ENCODE assay signal across 13 cellular contexts in genomic region chr14:98177551-98177950, GRCh38.
DNase-seq lines count a peak whose midpoint lies in the region; ATAC-seq and TF ChIP-seq lines count a peak whose summit lies in the region.
"Had no signal": no experiment of that assay in that cellular context is flagged by ENCODE, and none has a peak within 500 bp of the region (broad histone marks: within the 10 kb centered on the region; RNA-seq: fewer than 3 reads in every experiment).

No MANE protein-coding gene starts in this region.

- H3K27ac Mint-ChIP-seq in CD8-positive, alpha-beta T cell: peak overlapping the region; percentile 96
- H3K27ac Mint-ChIP-seq: nephron; stimulated activated naive B cell treated with anti-CD40 and anti-IgM and Interleukin-4, amounts not matched to agents 10 μg/mL and 1 μg/mL and 100 μg/mL, for 72 hours had no signal

- H3K27ac ChIP-seq in CD8-positive, alpha-beta T cell (ENCODE audit: low read depth, low read length): no peak overlapping the region
- H3K27ac ChIP-seq: gastrocnemius medialis had no signal

- H3K36me3 ChIP-seq in CD8-positive, alpha-beta T cell (ENCODE audit: insufficient read depth, low read length): no peaks in the 10 kb centered on the region
- H3K36me3 ChIP-seq: gastrocnemius medialis had no signal

- CTCF ChIA-PET in CD8-positive, alpha-beta T cell (lab: Charles Lee): no interaction called here

- ATAC-seq in CD8-positive, alpha-beta T cell: no peak
- no peak for ATAC-seq in HG02759 (IDR thresholded peaks at IDR 0.05; ENCODE audit: unreplicated experiment)
- ATAC-seq: gastrocnemius medialis, right cardiac atrium, SK-N-SH treated with all-trans-retinoic acid at 6 μM for 48 hours had no signal

- no peaks in the 10 kb centered on the region for H3K27me3 ChIP-seq in CD8-positive, alpha-beta T cell (ENCODE audit: insufficient read depth, low read length)
- H3K27me3 ChIP-seq: gastrocnemius medialis had no signal

- H3K4me3 ChIP-seq in CD8-positive, alpha-beta T cell (ENCODE audit: low read depth, low read length): no peak overlapping the region
- H3K4me3 ChIP-seq: gastrocnemius medialis had no signal

- intact Hi-C loops in CD8-positive, alpha-beta T cell (cut with DNase I, micrococcal nuclease): no loop called here

- no peaks in the 10 kb centered on the region for H3K36me3 Mint-ChIP-seq in CD8-positive, alpha-beta T cell
- H3K36me3 Mint-ChIP-seq: stimulated activated naive B cell treated with anti-CD40 and anti-IgM and Interleukin-4, amounts not matched to agents 10 μg/mL and 1 μg/mL and 100 μg/mL, for 72 hours had no signal

- H3K4me1 Mint-ChIP-seq in CD8-positive, alpha-beta T cell (ENCODE audit: low read depth): peaks cover 95% of the 10 kb centered on the region
- H3K4me1 Mint-ChIP-seq: stimulated activated naive B cell treated with anti-CD40 and anti-IgM and Interleukin-4, amounts not matched to agents 10 μg/mL and 1 μg/mL and 100 μg/mL, for 72 hours had no signal

- no peaks in the 10 kb centered on the region for H3K9me3 Mint-ChIP-seq in CD8-positive, alpha-beta T cell
- H3K9me3 Mint-ChIP-seq: nephron had no signal

- no peaks in the 10 kb centered on the region for H3K9me3 ChIP-seq in CD8-positive, alpha-beta T cell (ENCODE audit: low read length)
- H3K9me3 ChIP-seq: gastrocnemius medialis had no signal

- H3K27me3 Mint-ChIP-seq in CD8-positive, alpha-beta T cell (ENCODE audit: low read depth): no peaks in the 10 kb centered on the region

- DNase-seq in CD8-positive, alpha-beta T cell: no peak
- peak; percentile 74 to 79 for DNase-seq in activated CD4-positive, alpha-beta T cell treated with anti-CD3 and anti-CD28 coated beads for 4 hours
- DNase-seq in activated T-helper 9 cell treated with anti-CD3 and anti-CD28 coated beads, Interleukin-2, amount 50 U/mL, for 16 hours (ENCODE audit: low read depth): peak; percentile 60
- peak; percentile 76 for DNase-seq in stimulated activated CD4-positive, alpha-beta T cell treated with anti-CD3 and anti-CD28 coated beads, Interleukin-2, amount 100 ng/mL, for 24 hours
- no peak for DNase-seq in putamen (ENCODE audit: low spot score)
- DNase-seq in superior temporal gyrus (ENCODE audit: extremely low spot score): no peak
- no peak for DNase-seq in NCI-H2171 treated with DMSO at 0.1 percent for 48 hours (lab: John Stamatoyannopoulos, UW)
- DNase-seq: gastrocnemius medialis; right cardiac atrium; stimulated activated naive B cell treated with anti-CD40 and anti-IgM and Interleukin-4, amounts not matched to agents 10 μg/mL and 1 μg/mL and 100 μg/mL, for 72 hours had no signal

- POLR2A ChIA-PET in CD8-positive, alpha-beta T cell (lab: Charles Lee): no interaction called here

- no peak for TF ChIP-seq CTCF in CD8-positive, alpha-beta T cell (IDR thresholded peaks at IDR 0.05)

- H3K4me3 Mint-ChIP-seq in CD8-positive, alpha-beta T cell: peak overlapping the region; percentile 24
- H3K4me3 Mint-ChIP-seq: nephron; stimulated activated naive B cell treated with anti-CD40 and anti-IgM and Interleukin-4, amounts not matched to agents 10 μg/mL and 1 μg/mL and 100 μg/mL, for 72 hours had no signal

- H3K4me1 ChIP-seq in CD8-positive, alpha-beta T cell (ENCODE audit: insufficient read depth, low read length): peaks cover 91% of the 10 kb centered on the region
- H3K4me1 ChIP-seq: gastrocnemius medialis had no signal

Comparison
In these comparisons a context has a peak if more than half of its experiments do, and no peak if none do; other contexts are left out.
1. DNase-seq: peak in activated CD4-positive, alpha-beta T cell treated with anti-CD3 and anti-CD28 coated beads for 4 hours (2 of 2), activated T-helper 9 cell treated with anti-CD3 and anti-CD28 coated beads, Interleukin-2, amount 50 U/mL, for 16 hours (single experiment) and stimulated activated CD4-positive, alpha-beta T cell treated with anti-CD3 and anti-CD28 coated beads, Interleukin-2, amount 100 ng/mL, for 24 hours (2 of 2); none in CD8-positive, alpha-beta T cell (0 of 7), putamen (single experiment), superior temporal gyrus (single experiment) and NCI-H2171 treated with DMSO at 0.1 percent for 48 hours (single experiment).